ENCODE assay signal across 11 cellular contexts in genomic region chr11:57513446-57513795, GRCh38. TPM values are rescaled to one million over a fixed set of nuclear protein-coding genes. Genes with fewer than 3 reads are reported as not detected.
DNase-seq lines count a peak whose midpoint lies in the region; ATAC-seq, FAIRE-seq and TF ChIP-seq lines count a peak whose summit lies in the region.
"Had no signal": no experiment of that assay in that cellular context is flagged by ENCODE, and none has a peak within 500 bp of the region (broad histone marks: within the 10 kb centered on the region; RNA-seq: fewer than 3 reads in every experiment).

No MANE protein-coding gene starts in this region.

- TF ChIP-seq CTCF in H1 (IDR thresholded peaks at IDR 0.05; ENCODE audit: control extremely low read depth in 1 of 3, insufficient read depth in 1 of 3, low read depth in 1 of 3, low read length in 3 of 3) = no peak
- no peak for TF ChIP-seq CTCF in psoas muscle (IDR thresholded peaks at IDR 0.05)

- no peak overlapping the region for H4K5ac ChIP-seq in H1 (ENCODE audit: insufficient read length, low read depth, low read length)

- H3K23ac ChIP-seq in H1 (ENCODE audit: insufficient read length) = no peak overlapping the region

- peak overlapping the region; percentile 99 for H3K4me3 Mint-ChIP-seq in T-helper 2 cell treated with Interferon-gamma antibody and Interleukin-4, amounts not matched to agents 5 μg/mL and 100 μg/mL, for 36 hours

- H3K9me3 Mint-ChIP-seq in T-helper 2 cell treated with Interferon-gamma antibody and Interleukin-4, amounts not matched to agents 5 μg/mL and 100 μg/mL, for 36 hours = no peaks in the 10 kb centered on the region

- H2AK5ac ChIP-seq in H1 (ENCODE audit: low read depth, low read length) = peak overlapping the region; percentile 13; the same call in 1 of the 2 replicates

- H3K27me3 ChIP-seq in H1 (replicated peaks in 1 of 4; ENCODE audit: control insufficient read depth in 3 of 4, extremely low read depth in 1 of 4, insufficient read depth in 3 of 4, low read length in 3 of 4) = peaks cover 0 to 21% (median 10%) of the 10 kb centered on the region in 4 experiments; a peak in 4 of 7 replicates
- no peaks in the 10 kb centered on the region for H3K27me3 ChIP-seq in psoas muscle (ENCODE audit: insufficient read depth in 3 of 3, low read length in 2 of 3)

- H3K14ac ChIP-seq in H1 (ENCODE audit: insufficient read length) = no peak overlapping the region

- no peaks in the 10 kb centered on the region for H3K27me3 Mint-ChIP-seq in T-helper 2 cell treated with Interferon-gamma antibody and Interleukin-4, amounts not matched to agents 5 μg/mL and 100 μg/mL, for 36 hours (ENCODE audit: low read depth)

- no peak for FAIRE-seq in H1 (lab: Jason Lieb, UNC)

- no peak overlapping the region for H2BK20ac ChIP-seq in H1 (ENCODE audit: low read length)

- H2BK120ac ChIP-seq in H1 (replicated peaks; ENCODE audit: low read depth, low read length) = no peak overlapping the region

- H3K4me3 ChIP-seq in H1 (ENCODE audit: extremely low read depth in 1 of 4, insufficient read depth in 2 of 4, low read depth in 3 of 4, low read length in 4 of 4) (peak overlapping the region; percentile 49 to 76 (median 68); a peak in 4 of 8 replicates), psoas muscle (peak overlapping the region; percentile 77)

- no peak overlapping the region for H2AFZ ChIP-seq in H1 (ENCODE audit: low read length)

- H4K8ac ChIP-seq in H1 (ENCODE audit: extremely low read depth, insufficient read depth, low read length) = no peak overlapping the region

- no peak overlapping the region for H3K56ac ChIP-seq in H1 (replicated peaks; ENCODE audit: insufficient read length, low read depth, low read length)

- no peak overlapping the region for H4K91ac ChIP-seq in H1 (replicated peaks; ENCODE audit: insufficient read length, low read length)

- H3K79me1 ChIP-seq in H1 (ENCODE audit: low read depth, low read length) = peaks cover 2% of the 10 kb centered on the region; the same call in 1 of the 2 replicates

- TF ChIP-seq POLR2A in H1 (IDR thresholded peaks at IDR 0.05; ENCODE audit: control extremely low read depth in 1 of 2, low read depth in 2 of 2, low read length in 2 of 2) = no peak

- no peak overlapping the region for H3K27ac ChIP-seq in H1 (ENCODE audit: low read depth, low read length)
- peak overlapping the region; percentile 68 for H3K27ac ChIP-seq in psoas muscle

- H3K4me2 ChIP-seq in H1 (ENCODE audit: insufficient read depth in 1 of 2, low read depth in 2 of 2, low read length in 2 of 2) = peak overlapping the region; percentile 56 to 95

- H3K4me1 ChIP-seq in H1 (replicated peaks in 1 of 4; ENCODE audit: control insufficient read depth in 3 of 4, insufficient read depth in 4 of 4, low read length in 3 of 4) (peaks cover 3 to 10% (median 5%) of the 10 kb centered on the region in 4 experiments), psoas muscle (peaks cover 11% of the 10 kb centered on the region)

- H4K20me1 ChIP-seq in H1 (replicated peaks in 1 of 2; ENCODE audit: control insufficient read depth in 1 of 2, insufficient read depth in 2 of 2, low read length in 2 of 2) = peaks cover 2 to 3% of the 10 kb centered on the region in 2 experiments

- peaks cover 28% of the 10 kb centered on the region for H3K4me1 Mint-ChIP-seq in T-helper 2 cell treated with Interferon-gamma antibody and Interleukin-4, amounts not matched to agents 5 μg/mL and 100 μg/mL, for 36 hours (ENCODE audit: low read depth)

- H3K4ac ChIP-seq in H1 (replicated peaks; ENCODE audit: insufficient read length, low read depth, low read length) = no peak overlapping the region

- H3K9ac ChIP-seq in H1 (replicated peaks in 1 of 4; ENCODE audit: extremely low read depth in 1 of 4, low read depth in 3 of 4, low read length in 3 of 4) = no peak overlapping the region; a peak in 1 of 7 replicates

- H2BK12ac ChIP-seq in H1 (ENCODE audit: low read depth, low read length) = no peak overlapping the region

- no peaks in the 10 kb centered on the region for H3K36me3 ChIP-seq in H1 (ENCODE audit: control insufficient read depth in 2 of 4, insufficient read depth in 4 of 4, low read length in 3 of 4)
- peaks cover 0 to 8% of the 10 kb centered on the region in 2 donors for H3K36me3 ChIP-seq in psoas muscle (ENCODE audit: insufficient read depth in 1 of 2, low read depth in 1 of 2)

- no peak for DNase-seq in T-helper 2 cell treated with Interferon-gamma antibody and Interleukin-4, amounts not matched to agents 5 μg/mL and 100 μg/mL, for 36 hours (ENCODE audit: low spot score)
- DNase-seq in T-helper 2 cell (no peak), NCI-H69 (lab: John Stamatoyannopoulos, UW) (peak; percentile 28), H1 (ENCODE audit: low read depth in 1 of 2, low spot score in 2 of 2) (no peak), psoas muscle (no peak), DMS 273 treated with DMSO at 0.1 percent for 48 hours (lab: John Stamatoyannopoulos, UW) (no peak), NCI-H1436 (lab: John Stamatoyannopoulos, UW) (no peak), NCI-H82 (lab: John Stamatoyannopoulos, UW) (no peak)
- DNase-seq: hippocampal formation, NCI-H187 had no signal

- peaks cover 19% of the 10 kb centered on the region; the same call in 1 of the 2 replicates for H3K23me2 ChIP-seq in H1 (ENCODE audit: low read depth, low read length)

- no peak overlapping the region for H2BK15ac ChIP-seq in H1 (ENCODE audit: low read length)

- peaks cover 0 to 19% of the 10 kb centered on the region in 2 experiments; a peak in 3 of 4 replicates for H3K79me2 ChIP-seq in H1 (ENCODE audit: control insufficient read depth in 1 of 2, insufficient read depth in 2 of 2, low read length in 2 of 2)

- intact Hi-C loops in psoas muscle (cut with DNase I) = no loop called here

- H3K18ac ChIP-seq in H1 (ENCODE audit: extremely low read depth, low read length) = no peak overlapping the region

- H3K9me3 ChIP-seq in H1 (ENCODE audit: insufficient read depth in 2 of 2, low read depth in 1 of 2, low read length in 1 of 2) (no peaks in the 10 kb centered on the region), psoas muscle (no peaks in the 10 kb centered on the region)

- peaks cover 14% of the 10 kb centered on the region for H3K36me3 Mint-ChIP-seq in T-helper 2 cell treated with Interferon-gamma antibody and Interleukin-4, amounts not matched to agents 5 μg/mL and 100 μg/mL, for 36 hours (ENCODE audit: low read depth)

- H3K27ac Mint-ChIP-seq in T-helper 2 cell treated with Interferon-gamma antibody and Interleukin-4, amounts not matched to agents 5 μg/mL and 100 μg/mL, for 36 hours = no peak overlapping the region

- no peak overlapping the region for H2BK5ac ChIP-seq in H1 (ENCODE audit: low read depth, low read length)

- ATAC-seq in psoas muscle = no peak

- no peak for TF ChIP-seq RAD21 in H1 (IDR thresholded peaks at IDR 0.05 in 1 of 2, conservative IDR thresholded peaks at IDR 0.05 in 1 of 2; ENCODE audit: low read depth in 2 of 2, low read length in 2 of 2)

- POLR2A ChIA-PET in H1 (lab: Charles Lee; ENCODE audit: partially characterized antibody) = interaction anchor here (1.1 to 8.4 kb wide), 13 partner anchors 8 to 228 kb away, joined by 3 to 110 read pairs (median 33); partner anchors contain the start of genes RTN4RL2, SELENOH, TIMM10 and YPEL4

- CTCF ChIA-PET in H1 (lab: Charles Lee; ENCODE audit: partially characterized antibody) = interaction anchor here (0.9 to 25.4 kb wide), 6 partner anchors 14 to 168 kb away, joined by 3 to 1146 read pairs (median 6); partner anchors contain the start of gene TIMM10

- TF ChIP-seq EP300 in H1 (IDR thresholded peaks at IDR 0.05; ENCODE audit: borderline replicate concordance in 1 of 2, low read depth in 2 of 2, low read length in 2 of 2) = no peak

- 50% methylated on average over 1 of the region's 1 CpG; no CpG with 5 or more reads in 1 of the 2 experiments for WGBS in H1 (ENCODE audit: extremely low coverage in 1 of 2, insufficient coverage in 1 of 2, insufficient read length in 1 of 2, insufficient replicate concordance in 2 of 2, low coverage in 1 of 2, low lambda C conversion rate in 2 of 2, missing lambda C conversion rate in 1 of 2), 2 experiments
- WGBS in psoas muscle, 3 donors = 39 to 69% (median 56%) methylated on average over 1 of the region's 1 CpG

RNA-seq across cellular contexts. Expression of gene SLC43A1, which starts 2.1 kb away (rescaled TPM):
- 30.1 and 34.5 TPM in 2 replicates for total RNA-seq in H1 (2021; fragmentation: NEBNext Ultra II Directional; extraction: Animal tissue kit (Norgen Biotek cat#: 25700))
- polyA plus RNA-seq in H1 (2011; rRNA removed) (58.0 and 79.5 TPM in 2 replicates), psoas muscle (10 to 100 TPM in 1 of 3 donors, 1 to 10 TPM in 2; 3.5 to 13.7 (median 7.5) TPM)
- 51.3 TPM for polyA plus RNA-seq in H1 (2011; cell fraction: cytosol; rRNA removed)
- polyA plus RNA-seq in H1 (2011; cell fraction: nucleus; rRNA removed) = 92.4 TPM
- 27.7 to 39.6 TPM (median 34.4 TPM) in 4 replicates for polyA plus RNA-seq in H1 (2012, experiment 1 of 2)
- polyA plus RNA-seq in H1 (2012, experiment 2 of 2) = 34.6 TPM
- 25.5 TPM for polyA plus RNA-seq in H1 (2013, experiment 1 of 2)
- polyA plus RNA-seq in H1 (2013, experiment 2 of 2) = 27.2 TPM
- polyA minus RNA-seq in H1 (2011; rRNA and poly(A)+ RNA removed) = 54.4 and 66.2 TPM in 2 replicates
- polyA minus RNA-seq in H1 (2011; cell fraction: cytosol; rRNA and poly(A)+ RNA removed) = 27.5 TPM
- polyA minus RNA-seq in H1 (2011; cell fraction: nucleus; rRNA and poly(A)+ RNA removed) = 36.7 TPM
- 10 to 100 TPM in 1 of 4 donors, 1 to 10 TPM in 3; 4.1 to 15.3 (median 7.1) TPM for total RNA-seq in psoas muscle

RNA-seq across cellular contexts. Expression of gene TIMM10, which starts 17.1 kb away (rescaled TPM):
- total RNA-seq in H1 (2021; fragmentation: NEBNext Ultra II Directional; extraction: Animal tissue kit (Norgen Biotek cat#: 25700)) = 109 and 117 TPM in 2 replicates
- 208 and 227 TPM in 2 replicates for polyA plus RNA-seq in H1 (2011; rRNA removed)
- polyA plus RNA-seq in H1 (2011; cell fraction: cytosol; rRNA removed) = 230 TPM
- 119 TPM for polyA plus RNA-seq in H1 (2011; cell fraction: nucleus; rRNA removed)
- polyA plus RNA-seq in H1 (2012, experiment 1 of 2) = 158 to 185 TPM (median 175 TPM) in 4 replicates
- 187 TPM for polyA plus RNA-seq in H1 (2012, experiment 2 of 2)
- polyA plus RNA-seq in H1 (2013, experiment 1 of 2) = 152 TPM
- polyA plus RNA-seq in H1 (2013, experiment 2 of 2) = 158 TPM
- polyA minus RNA-seq in H1 (2011; rRNA and poly(A)+ RNA removed) = 71.3 and 73.7 TPM in 2 replicates
- 25.8 TPM for polyA minus RNA-seq in H1 (2011; cell fraction: cytosol; rRNA and poly(A)+ RNA removed)
- 40.7 TPM for polyA minus RNA-seq in H1 (2011; cell fraction: nucleus; rRNA and poly(A)+ RNA removed)
- total RNA-seq in psoas muscle = 10 to 100 TPM; 55.0 to 90.0 (median 73.0) TPM
- 100 to 1,000 TPM in 2 of 3 donors, 10 to 100 TPM in 1; 97.7 to 149 (median 112) TPM for polyA plus RNA-seq in psoas muscle

RNA-seq across cellular contexts. Expression of gene SMTNL1, which starts 24.0 kb away (rescaled TPM):
- total RNA-seq in H1 (2021; fragmentation: NEBNext Ultra II Directional; extraction: Animal tissue kit (Norgen Biotek cat#: 25700)) = not detected in 2 replicates
- polyA plus RNA-seq in H1 (2011; rRNA removed) = 0.13 and 0.18 TPM in 2 replicates
- 0.22 TPM for polyA plus RNA-seq in H1 (2011; cell fraction: cytosol; rRNA removed)
- 0.23 TPM for polyA plus RNA-seq in H1 (2011; cell fraction: nucleus; rRNA removed)
- polyA plus RNA-seq in H1 (2012, experiment 1 of 2) = 0.31 to 0.55 TPM (median 0.44 TPM) in 4 replicates
- polyA plus RNA-seq in H1 (2012, experiment 2 of 2) = 0.26 TPM
- 0.24 TPM for polyA plus RNA-seq in H1 (2013, experiment 1 of 2)
- 0.11 TPM for polyA plus RNA-seq in H1 (2013, experiment 2 of 2)
- polyA minus RNA-seq in H1 (2011; rRNA and poly(A)+ RNA removed) = not detected in 2 replicates
- not detected for polyA minus RNA-seq in H1 (2011; cell fraction: cytosol; rRNA and poly(A)+ RNA removed)
- polyA minus RNA-seq in H1 (2011; cell fraction: nucleus; rRNA and poly(A)+ RNA removed) = not detected
- total RNA-seq in psoas muscle = 100 to 1,000 TPM in 1 of 4 donors, 10 to 100 TPM in 2, 1 to 10 TPM in 1; 7.6 to 118 (median 36.9) TPM
- 10 to 100 TPM in 2 of 3 donors, 1 to 10 TPM in 1; 6.7 to 19.7 (median 14.9) TPM for polyA plus RNA-seq in psoas muscle
- total RNA-seq: ureter had no signal

RNA-seq across cellular contexts. Expression of gene RTN4RL2, which starts 53.1 kb away (rescaled TPM):
- total RNA-seq in H1 (2021; fragmentation: NEBNext Ultra II Directional; extraction: Animal tissue kit (Norgen Biotek cat#: 25700)) = 23.7 and 24.4 TPM in 2 replicates
- polyA plus RNA-seq in H1 (2011; rRNA removed) (11.4 and 17.3 TPM in 2 replicates), psoas muscle (under 1 TPM; 0.44 to 0.61 (median 0.49) TPM)
- 4.4 TPM for polyA plus RNA-seq in H1 (2011; cell fraction: cytosol; rRNA removed)
- 11.2 TPM for polyA plus RNA-seq in H1 (2011; cell fraction: nucleus; rRNA removed)
- 13.1 to 33.1 TPM (median 28.5 TPM) in 4 replicates for polyA plus RNA-seq in H1 (2012, experiment 1 of 2)
- 15.1 TPM for polyA plus RNA-seq in H1 (2012, experiment 2 of 2)
- 25.6 TPM for polyA plus RNA-seq in H1 (2013, experiment 1 of 2)
- polyA plus RNA-seq in H1 (2013, experiment 2 of 2) = 28.8 TPM
- polyA minus RNA-seq in H1 (2011; rRNA and poly(A)+ RNA removed) = 3.2 and 3.9 TPM in 2 replicates
- 16.0 TPM for polyA minus RNA-seq in H1 (2011; cell fraction: cytosol; rRNA and poly(A)+ RNA removed)
- 12.4 TPM for polyA minus RNA-seq in H1 (2011; cell fraction: nucleus; rRNA and poly(A)+ RNA removed)
- 1 to 10 TPM in 1 of 4 donors, under 1 TPM in 3; 0.77 to 1.1 (median 0.84) TPM for total RNA-seq in psoas muscle

RNA-seq across cellular contexts. Expression of gene UBE2L6, which starts 54.1 kb away (rescaled TPM):
- total RNA-seq in H1 (2021; fragmentation: NEBNext Ultra II Directional; extraction: Animal tissue kit (Norgen Biotek cat#: 25700)) = 67.8 and 68.1 TPM in 2 replicates
- polyA plus RNA-seq in H1 (2011; rRNA removed) (89.2 and 94.8 TPM in 2 replicates), psoas muscle (1 to 10 TPM; 5.3 to 9.9 (median 9.1) TPM)
- polyA plus RNA-seq in H1 (2011; cell fraction: cytosol; rRNA removed) = 92.7 TPM
- 76.4 TPM for polyA plus RNA-seq in H1 (2011; cell fraction: nucleus; rRNA removed)
- 85.5 to 104 TPM (median 94.8 TPM) in 4 replicates for polyA plus RNA-seq in H1 (2012, experiment 1 of 2)
- polyA plus RNA-seq in H1 (2012, experiment 2 of 2) = 94.0 TPM
- 54.7 TPM for polyA plus RNA-seq in H1 (2013, experiment 1 of 2)
- 57.9 TPM for polyA plus RNA-seq in H1 (2013, experiment 2 of 2)
- polyA minus RNA-seq in H1 (2011; rRNA and poly(A)+ RNA removed) = 95.5 and 96.0 TPM in 2 replicates
- polyA minus RNA-seq in H1 (2011; cell fraction: cytosol; rRNA and poly(A)+ RNA removed) = 37.5 TPM
- polyA minus RNA-seq in H1 (2011; cell fraction: nucleus; rRNA and poly(A)+ RNA removed) = 32.1 TPM
- 10 to 100 TPM in 3 of 4 donors, 1 to 10 TPM in 1; 6.8 to 24.7 (median 12.3) TPM for total RNA-seq in psoas muscle
